Comparison of ENCODE assay signal across 1 cellular context in the genomic region with DNA sequence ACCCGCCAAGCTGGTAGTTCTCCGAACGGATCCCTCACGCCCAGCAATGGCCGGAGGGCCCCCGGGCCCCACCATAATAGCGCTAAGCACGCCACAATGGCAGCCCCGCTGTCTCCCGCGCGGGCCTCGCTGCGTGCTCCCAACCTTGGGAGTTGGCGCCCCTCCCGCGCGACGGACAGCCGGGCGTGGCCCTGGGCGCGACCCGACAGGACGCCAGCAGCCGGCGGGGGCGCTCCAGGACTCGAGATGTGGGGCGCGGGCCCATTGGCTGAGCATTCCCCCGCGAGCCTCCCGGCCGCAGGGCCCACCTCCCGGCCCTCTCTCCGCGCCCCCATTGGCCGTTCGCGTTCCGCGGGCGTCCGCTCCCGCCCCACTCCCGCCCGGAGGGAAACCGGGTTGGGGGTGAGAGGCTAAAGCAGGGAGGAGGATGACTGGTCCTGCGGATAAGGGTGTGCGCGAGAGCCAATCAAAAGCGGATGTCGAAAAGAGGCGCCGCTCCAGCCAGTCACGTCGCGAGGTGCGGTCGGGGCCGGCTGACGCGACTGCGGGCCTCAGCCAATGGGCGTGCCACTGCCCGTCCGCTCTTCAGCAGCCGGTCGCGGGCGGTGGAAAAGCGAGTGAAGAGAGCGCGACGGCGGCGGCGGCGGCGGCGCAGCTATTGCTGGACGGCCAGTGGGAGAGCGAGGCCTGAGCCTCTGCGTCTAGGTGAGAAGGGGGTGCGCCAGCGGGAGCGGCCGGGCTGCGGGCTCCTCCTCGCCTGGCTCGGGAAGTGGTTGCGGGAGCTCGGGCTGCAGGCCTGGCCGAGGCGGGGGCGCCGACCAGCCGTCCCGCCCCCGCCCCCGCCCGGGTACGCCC.
TF ChIP-seq lines count a peak whose summit lies in the region.

A gene with protein sequence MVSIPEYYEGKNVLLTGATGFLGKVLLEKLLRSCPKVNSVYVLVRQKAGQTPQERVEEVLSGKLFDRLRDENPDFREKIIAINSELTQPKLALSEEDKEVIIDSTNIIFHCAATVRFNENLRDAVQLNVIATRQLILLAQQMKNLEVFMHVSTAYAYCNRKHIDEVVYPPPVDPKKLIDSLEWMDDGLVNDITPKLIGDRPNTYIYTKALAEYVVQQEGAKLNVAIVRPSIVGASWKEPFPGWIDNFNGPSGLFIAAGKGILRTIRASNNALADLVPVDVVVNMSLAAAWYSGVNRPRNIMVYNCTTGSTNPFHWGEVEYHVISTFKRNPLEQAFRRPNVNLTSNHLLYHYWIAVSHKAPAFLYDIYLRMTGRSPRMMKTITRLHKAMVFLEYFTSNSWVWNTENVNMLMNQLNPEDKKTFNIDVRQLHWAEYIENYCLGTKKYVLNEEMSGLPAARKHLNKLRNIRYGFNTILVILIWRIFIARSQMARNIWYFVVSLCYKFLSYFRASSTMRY (plus strand): TSS at position 567 of the 855 bp plus-strand sequence. CDS start 26,098 bp downstream, outside the sequence.

TF ChIP-seq in K562, 482 proteins besides CTCF, POLR2A, EP300 and RAD21 (continued from another document and continues in another):
- TF ChIP-seq, protein P1, sequence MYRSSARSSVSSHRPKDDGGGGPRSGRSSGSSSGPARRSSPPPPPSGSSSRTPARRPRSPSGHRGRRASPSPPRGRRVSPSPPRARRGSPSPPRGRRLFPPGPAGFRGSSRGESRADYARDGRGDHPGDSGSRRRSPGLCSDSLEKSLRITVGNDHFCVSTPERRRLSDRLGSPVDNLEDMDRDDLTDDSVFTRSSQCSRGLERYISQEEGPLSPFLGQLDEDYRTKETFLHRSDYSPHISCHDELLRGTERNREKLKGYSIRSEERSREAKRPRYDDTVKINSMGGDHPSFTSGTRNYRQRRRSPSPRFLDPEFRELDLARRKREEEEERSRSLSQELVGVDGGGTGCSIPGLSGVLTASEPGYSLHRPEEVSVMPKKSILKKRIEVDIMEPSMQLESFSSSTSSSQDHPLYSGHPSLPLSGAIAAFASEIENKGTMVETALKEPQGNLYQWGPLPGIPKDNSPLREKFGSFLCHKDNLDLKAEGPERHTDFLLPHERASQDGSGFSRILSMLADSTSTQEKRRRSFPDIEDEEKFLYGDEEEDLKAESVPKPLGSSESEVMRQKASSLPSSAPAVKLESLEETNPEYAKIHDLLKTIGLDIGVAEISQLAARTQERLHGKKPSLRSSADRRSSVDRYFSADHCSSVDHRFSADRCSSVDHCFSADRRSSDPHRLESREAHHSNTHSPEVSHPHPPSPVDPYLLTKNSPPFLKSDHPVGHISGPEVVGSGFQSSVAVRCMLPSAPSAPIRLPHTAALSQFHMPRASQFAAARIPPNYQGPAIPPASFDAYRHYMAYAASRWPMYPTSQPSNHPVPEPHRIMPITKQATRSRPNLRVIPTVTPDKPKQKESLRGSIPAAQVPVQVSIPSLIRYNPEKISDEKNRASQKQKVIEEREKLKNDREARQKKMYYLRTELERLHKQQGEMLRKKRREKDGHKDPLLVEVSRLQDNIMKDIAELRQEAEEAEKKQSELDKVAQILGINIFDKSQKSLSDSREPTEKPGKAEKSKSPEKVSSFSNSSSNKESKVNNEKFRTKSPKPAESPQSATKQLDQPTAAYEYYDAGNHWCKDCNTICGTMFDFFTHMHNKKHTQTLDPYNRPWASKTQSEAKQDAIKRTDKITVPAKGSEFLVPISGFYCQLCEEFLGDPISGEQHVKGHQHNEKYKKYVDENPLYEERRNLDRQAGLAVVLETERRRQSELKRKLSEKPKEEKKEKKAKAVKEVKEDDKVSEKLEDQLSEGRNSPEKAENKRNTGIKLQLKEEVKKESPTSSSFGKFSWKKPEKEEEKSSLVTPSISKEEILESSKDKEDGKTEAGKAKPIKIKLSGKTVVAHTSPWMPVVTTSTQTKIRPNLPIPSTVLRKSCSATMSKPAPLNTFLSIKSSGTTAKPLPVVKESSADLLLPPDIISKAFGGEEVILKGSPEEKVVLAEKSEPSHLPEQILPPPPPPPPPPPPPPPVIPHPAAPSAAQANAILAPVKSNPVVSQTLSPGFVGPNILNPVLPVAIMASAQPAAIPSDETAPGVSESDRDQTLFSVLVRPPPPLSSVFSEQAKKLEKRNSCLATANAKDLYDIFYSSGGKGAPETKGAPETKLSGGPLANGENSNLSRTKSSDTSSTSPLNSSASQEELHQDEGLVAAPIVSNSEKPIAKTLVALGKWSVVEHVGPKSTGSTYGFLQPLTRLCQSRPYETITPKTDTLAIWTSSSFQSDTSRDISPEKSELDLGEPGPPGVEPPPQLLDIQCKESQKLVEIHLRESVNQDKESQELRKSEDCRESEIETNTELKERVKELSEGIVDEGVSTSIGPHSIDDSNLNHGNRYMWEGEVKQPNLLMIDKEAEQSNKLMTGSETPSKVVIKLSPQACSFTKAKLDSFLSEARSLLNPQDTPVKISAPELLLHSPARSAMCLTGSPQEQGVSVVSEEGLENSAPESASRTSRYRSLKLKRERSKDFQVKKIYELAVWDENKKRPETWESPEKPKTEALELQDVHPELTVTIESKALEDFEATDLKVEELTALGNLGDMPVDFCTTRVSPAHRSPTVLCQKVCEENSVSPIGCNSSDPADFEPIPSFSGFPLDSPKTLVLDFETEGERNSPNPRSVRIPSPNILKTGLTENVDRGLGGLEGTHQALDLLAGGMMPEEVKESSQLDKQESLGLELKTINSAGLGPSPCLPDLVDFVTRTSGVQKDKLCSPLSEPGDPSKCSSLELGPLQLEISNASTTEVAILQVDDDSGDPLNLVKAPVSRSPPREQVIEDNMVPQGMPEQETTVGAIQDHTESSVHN (IDR thresholded peaks at IDR 0.05; ENCODE audit: borderline replicate concordance in 1 of 2, low read depth in 1 of 2): no peak
- TF ChIP-seq, protein P2, sequence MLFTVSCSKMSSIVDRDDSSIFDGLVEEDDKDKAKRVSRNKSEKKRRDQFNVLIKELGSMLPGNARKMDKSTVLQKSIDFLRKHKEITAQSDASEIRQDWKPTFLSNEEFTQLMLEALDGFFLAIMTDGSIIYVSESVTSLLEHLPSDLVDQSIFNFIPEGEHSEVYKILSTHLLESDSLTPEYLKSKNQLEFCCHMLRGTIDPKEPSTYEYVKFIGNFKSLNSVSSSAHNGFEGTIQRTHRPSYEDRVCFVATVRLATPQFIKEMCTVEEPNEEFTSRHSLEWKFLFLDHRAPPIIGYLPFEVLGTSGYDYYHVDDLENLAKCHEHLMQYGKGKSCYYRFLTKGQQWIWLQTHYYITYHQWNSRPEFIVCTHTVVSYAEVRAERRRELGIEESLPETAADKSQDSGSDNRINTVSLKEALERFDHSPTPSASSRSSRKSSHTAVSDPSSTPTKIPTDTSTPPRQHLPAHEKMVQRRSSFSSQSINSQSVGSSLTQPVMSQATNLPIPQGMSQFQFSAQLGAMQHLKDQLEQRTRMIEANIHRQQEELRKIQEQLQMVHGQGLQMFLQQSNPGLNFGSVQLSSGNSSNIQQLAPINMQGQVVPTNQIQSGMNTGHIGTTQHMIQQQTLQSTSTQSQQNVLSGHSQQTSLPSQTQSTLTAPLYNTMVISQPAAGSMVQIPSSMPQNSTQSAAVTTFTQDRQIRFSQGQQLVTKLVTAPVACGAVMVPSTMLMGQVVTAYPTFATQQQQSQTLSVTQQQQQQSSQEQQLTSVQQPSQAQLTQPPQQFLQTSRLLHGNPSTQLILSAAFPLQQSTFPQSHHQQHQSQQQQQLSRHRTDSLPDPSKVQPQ (CRISPR knock-in tag; IDR thresholded peaks at IDR 0.05; ENCODE audit: borderline replicate concordance): no peak
- no peak for TF ChIP-seq SREBF2 (CRISPR knock-in tag; IDR thresholded peaks at IDR 0.05)
- TF ChIP-seq ZEB2 (IDR thresholded peaks at IDR 0.05): no peak
- TF ChIP-seq PHF21A (IDR thresholded peaks at IDR 0.05; ENCODE audit: borderline replicate concordance, low read depth): peak; percentile 93; the same call in 1 of the 2 replicates
- no peak for TF ChIP-seq ZNF76 (CRISPR knock-in tag; IDR thresholded peaks at IDR 0.05; ENCODE audit: borderline replicate concordance)
- TF ChIP-seq, protein P3, sequence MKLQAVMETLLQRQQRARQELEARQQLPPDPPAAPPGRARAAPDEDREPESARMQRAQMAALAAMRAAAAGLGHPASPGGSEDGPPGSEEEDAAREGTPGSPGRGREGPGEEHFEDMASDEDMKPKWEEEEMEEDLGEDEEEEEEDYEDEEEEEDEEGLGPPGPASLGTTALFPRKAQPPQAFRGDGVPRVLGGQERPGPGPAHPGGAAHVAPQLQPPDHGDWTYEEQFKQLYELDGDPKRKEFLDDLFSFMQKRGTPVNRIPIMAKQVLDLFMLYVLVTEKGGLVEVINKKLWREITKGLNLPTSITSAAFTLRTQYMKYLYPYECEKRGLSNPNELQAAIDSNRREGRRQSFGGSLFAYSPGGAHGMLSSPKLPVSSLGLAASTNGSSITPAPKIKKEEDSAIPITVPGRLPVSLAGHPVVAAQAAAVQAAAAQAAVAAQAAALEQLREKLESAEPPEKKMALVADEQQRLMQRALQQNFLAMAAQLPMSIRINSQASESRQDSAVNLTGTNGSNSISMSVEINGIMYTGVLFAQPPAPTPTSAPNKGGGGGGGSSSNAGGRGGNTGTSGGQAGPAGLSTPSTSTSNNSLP (IDR thresholded peaks at IDR 0.05; ENCODE audit: borderline replicate concordance, low read depth, low read length): no peak
- no peak for TF ChIP-seq HNRNPK (IDR thresholded peaks at IDR 0.05; ENCODE audit: low read depth, low read length, poor library complexity, severe bottlenecking)
- TF ChIP-seq, protein P4, sequence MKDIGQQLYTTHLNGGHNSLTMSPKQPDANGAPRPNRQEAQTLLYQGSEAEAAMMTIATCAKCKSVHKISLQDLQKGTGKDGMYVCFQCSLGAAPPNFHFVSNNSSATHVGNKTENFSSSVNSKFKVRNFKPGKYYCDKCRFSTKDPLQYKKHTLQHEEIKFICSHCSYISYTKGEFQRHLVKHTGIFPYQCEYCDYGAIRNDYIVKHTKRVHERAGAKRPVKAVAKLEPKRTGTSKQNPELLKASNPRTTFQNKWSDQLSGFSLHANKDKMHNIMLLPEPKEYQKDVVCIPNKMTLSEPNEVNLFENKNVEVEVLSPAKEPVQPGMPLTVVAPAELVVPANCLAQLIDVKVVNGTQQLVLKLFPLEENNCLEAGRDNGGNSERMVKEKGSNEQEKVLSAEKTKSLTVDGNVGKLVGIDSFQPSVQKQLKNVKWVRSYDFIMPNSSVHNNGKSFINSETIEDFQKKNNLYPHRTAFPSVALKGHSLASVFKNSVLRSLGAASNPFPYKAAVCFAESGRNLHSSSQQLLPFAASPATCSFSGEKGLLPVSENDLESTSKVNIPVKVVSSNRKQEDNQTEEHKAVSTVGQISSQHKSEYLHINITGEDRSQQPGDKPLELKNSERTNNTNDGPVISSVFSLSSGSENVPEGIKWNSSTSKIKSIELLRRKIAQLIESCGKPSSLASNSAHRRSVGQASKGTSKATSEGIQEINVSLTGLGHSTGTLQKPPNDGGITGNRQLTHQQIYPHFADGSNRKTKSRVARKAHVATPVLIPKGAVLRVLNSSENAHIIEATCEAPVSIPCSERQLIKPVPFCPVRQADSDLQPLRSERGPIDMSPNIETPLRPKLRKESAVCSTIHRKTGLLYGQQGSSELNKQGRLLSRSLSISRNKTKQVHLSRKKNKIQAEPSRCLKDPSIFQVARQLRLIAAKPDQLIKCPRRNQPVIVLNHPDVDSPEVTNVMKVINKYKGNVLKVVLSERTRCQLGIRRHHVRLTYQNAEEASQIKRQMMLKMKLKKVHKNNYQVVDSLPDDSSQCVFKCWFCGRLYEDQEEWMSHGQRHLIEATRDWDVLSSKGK (CRISPR knock-in tag; IDR thresholded peaks at IDR 0.05): no peak
- no peak for TF ChIP-seq MXI1 (IDR thresholded peaks at IDR 0.05; ENCODE audit: low read depth, low read length)
- TF ChIP-seq HNRNPLL (IDR thresholded peaks at IDR 0.05; ENCODE audit: low read depth, low read length, poor library complexity, severe bottlenecking): peak; percentile 63
- TF ChIP-seq ZNF354B (CRISPR knock-in tag; IDR thresholded peaks at IDR 0.05): no peak
- TF ChIP-seq POLR2B (IDR thresholded peaks at IDR 0.05; ENCODE audit: low read depth, partially characterized antibody): peak; percentile 63
- TF ChIP-seq HNRNPH1 (optimal IDR thresholded peaks at IDR 0.05; ENCODE audit: low read depth, low read length): no peak
- peak; percentile 91 for TF ChIP-seq POLR2G (IDR thresholded peaks at IDR 0.05; ENCODE audit: low read depth, low read length)
- TF ChIP-seq, protein P5, sequence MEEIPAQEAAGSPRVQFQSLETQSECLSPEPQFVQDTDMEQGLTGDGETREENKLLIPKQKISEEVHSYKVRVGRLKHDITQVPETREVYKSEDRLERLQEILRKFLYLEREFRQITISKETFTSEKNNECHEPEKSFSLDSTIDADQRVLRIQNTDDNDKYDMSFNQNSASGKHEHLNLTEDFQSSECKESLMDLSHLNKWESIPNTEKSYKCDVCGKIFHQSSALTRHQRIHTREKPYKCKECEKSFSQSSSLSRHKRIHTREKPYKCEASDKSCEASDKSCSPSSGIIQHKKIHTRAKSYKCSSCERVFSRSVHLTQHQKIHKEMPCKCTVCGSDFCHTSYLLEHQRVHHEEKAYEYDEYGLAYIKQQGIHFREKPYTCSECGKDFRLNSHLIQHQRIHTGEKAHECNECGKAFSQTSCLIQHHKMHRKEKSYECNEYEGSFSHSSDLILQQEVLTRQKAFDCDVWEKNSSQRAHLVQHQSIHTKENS (CRISPR knock-in tag; IDR thresholded peaks at IDR 0.05): no peak
- TF ChIP-seq SAP30 (IDR thresholded peaks at IDR 0.05; ENCODE audit: borderline replicate concordance, insufficient read depth, low read depth, low read length, poor library complexity, severe bottlenecking): no peak
- TF ChIP-seq CEBPB (tag; IDR thresholded peaks at IDR 0.05): no peak
- TF ChIP-seq, protein P6, sequence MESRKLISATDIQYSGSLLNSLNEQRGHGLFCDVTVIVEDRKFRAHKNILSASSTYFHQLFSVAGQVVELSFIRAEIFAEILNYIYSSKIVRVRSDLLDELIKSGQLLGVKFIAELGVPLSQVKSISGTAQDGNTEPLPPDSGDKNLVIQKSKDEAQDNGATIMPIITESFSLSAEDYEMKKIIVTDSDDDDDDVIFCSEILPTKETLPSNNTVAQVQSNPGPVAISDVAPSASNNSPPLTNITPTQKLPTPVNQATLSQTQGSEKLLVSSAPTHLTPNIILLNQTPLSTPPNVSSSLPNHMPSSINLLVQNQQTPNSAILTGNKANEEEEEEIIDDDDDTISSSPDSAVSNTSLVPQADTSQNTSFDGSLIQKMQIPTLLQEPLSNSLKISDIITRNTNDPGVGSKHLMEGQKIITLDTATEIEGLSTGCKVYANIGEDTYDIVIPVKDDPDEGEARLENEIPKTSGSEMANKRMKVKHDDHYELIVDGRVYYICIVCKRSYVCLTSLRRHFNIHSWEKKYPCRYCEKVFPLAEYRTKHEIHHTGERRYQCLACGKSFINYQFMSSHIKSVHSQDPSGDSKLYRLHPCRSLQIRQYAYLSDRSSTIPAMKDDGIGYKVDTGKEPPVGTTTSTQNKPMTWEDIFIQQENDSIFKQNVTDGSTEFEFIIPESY (CRISPR knock-in tag; IDR thresholded peaks at IDR 0.05): peak; percentile 97
- peak in 1 of 2 experiments; percentile 58; a peak in 2 of 4 replicates for TF ChIP-seq SRF (CRISPR knock-in tag; IDR thresholded peaks at IDR 0.05)
- TF ChIP-seq, protein P7, sequence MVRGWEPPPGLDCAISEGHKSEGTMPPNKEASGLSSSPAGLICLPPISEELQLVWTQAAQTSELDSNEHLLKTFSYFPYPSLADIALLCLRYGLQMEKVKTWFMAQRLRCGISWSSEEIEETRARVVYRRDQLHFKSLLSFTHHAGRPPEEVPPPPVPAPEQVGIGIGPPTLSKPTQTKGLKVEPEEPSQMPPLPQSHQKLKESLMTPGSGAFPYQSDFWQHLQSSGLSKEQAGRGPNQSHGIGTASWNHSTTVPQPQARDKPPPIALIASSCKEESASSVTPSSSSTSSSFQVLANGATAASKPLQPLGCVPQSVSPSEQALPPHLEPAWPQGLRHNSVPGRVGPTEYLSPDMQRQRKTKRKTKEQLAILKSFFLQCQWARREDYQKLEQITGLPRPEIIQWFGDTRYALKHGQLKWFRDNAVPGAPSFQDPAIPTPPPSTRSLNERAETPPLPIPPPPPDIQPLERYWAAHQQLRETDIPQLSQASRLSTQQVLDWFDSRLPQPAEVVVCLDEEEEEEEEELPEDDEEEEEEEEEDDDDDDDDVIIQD (CRISPR knock-in tag; IDR thresholded peaks at IDR 0.05): no peak
- peak; percentile 65 for TF ChIP-seq SUPT5H (IDR thresholded peaks at IDR 0.05)
- no peak for TF ChIP-seq MEF2D (tag; conservative IDR thresholded peaks at IDR 0.05; ENCODE audit: low read depth)
